In genomic region chr1:179820216-179820970, GRCh38 we compare ENCODE assay signal across 25 cellular contexts. TPM values are rescaled to one million over a fixed set of nuclear protein-coding genes. Genes with fewer than 3 reads are reported as not detected.
DNase-seq lines count a peak whose midpoint lies in the region; ATAC-seq, FAIRE-seq and TF ChIP-seq lines count a peak whose summit lies in the region.
"Had no signal": no experiment of that assay in that cellular context is flagged by ENCODE, and none has a peak within 500 bp of the region (broad histone marks: within the 10 kb centered on the region; RNA-seq: fewer than 3 reads in every experiment).

No MANE protein-coding gene starts in this region.

- no peaks in the 10 kb centered on the region for H3K9me3 Mint-ChIP-seq in chondrocyte (ENCODE audit: low read depth)
- H3K9me3 Mint-ChIP-seq: activated CD4-positive, alpha-beta memory T cell treated with anti-CD3 and anti-CD28 coated beads, Interleukin-2, amount 10 ng/mL, durations not matched to agents 7 days and 5 days; activated T-cell treated with anti-CD3 and anti-CD28 coated beads, Interleukin-2, amount 50 U/mL, for 24 hours; CD4-positive, alpha-beta T cell; dendritic cell treated with granulocyte-macrophage colony-stimulating factor and Interleukin-4, amounts not matched to agents 40 ng/mL and 50 ng/mL, for 4 days; HFFc6; nephron had no signal

- no peaks in the 10 kb centered on the region for H3K36me3 Mint-ChIP-seq in chondrocyte (ENCODE audit: low read depth)

- WGBS in spleen, 5 donors = 55 to 81% (median 71%) methylated on average over 9 of the region's 9 CpGs

- H3K27me3 Mint-ChIP-seq in chondrocyte (ENCODE audit: low read depth) = no peaks in the 10 kb centered on the region
- H3K27me3 Mint-ChIP-seq: activated T-cell treated with anti-CD3 and anti-CD28 coated beads, Interleukin-2, amount 50 U/mL, for 24 hours; CD4-positive, alpha-beta T cell had no signal

- no peak for ATAC-seq in upper lobe of right lung
- ATAC-seq: mucosa of descending colon, right cardiac atrium had no signal

- H3K27ac ChIP-seq in spleen = no peak overlapping the region
- H3K27ac ChIP-seq in upper lobe of right lung = no peak overlapping the region
- H3K27ac ChIP-seq: adrenal gland had no signal

- H3K27me3 ChIP-seq in Loucy (ENCODE audit: insufficient read depth, low read length, poor library complexity, severe bottlenecking) (no peaks in the 10 kb centered on the region), spleen (replicated peaks in 1 of 7) (no peaks in the 10 kb centered on the region), upper lobe of right lung (no peaks in the 10 kb centered on the region)
- H3K27me3 ChIP-seq: adrenal gland had no signal

- H3K4me3 Mint-ChIP-seq in chondrocyte (ENCODE audit: unreplicated experiment) = no peak overlapping the region
- H3K4me3 Mint-ChIP-seq: activated CD4-positive, alpha-beta memory T cell treated with anti-CD3 and anti-CD28 coated beads, Interleukin-2, amount 10 ng/mL, durations not matched to agents 7 days and 5 days; activated T-cell treated with anti-CD3 and anti-CD28 coated beads, Interleukin-2, amount 50 U/mL, for 24 hours; CD4-positive, alpha-beta T cell; dendritic cell treated with granulocyte-macrophage colony-stimulating factor and Interleukin-4, amounts not matched to agents 40 ng/mL and 50 ng/mL, for 4 days; HFFc6; nephron had no signal

- TF ChIP-seq POLR2A in spleen (IDR thresholded peaks at IDR 0.05) = no peak

- H3K9me3 ChIP-seq in Loucy (ENCODE audit: insufficient read depth, low read depth, low read length) (no peaks in the 10 kb centered on the region), spleen (no peaks in the 10 kb centered on the region), upper lobe of right lung (no peaks in the 10 kb centered on the region)
- H3K9me3 ChIP-seq: adrenal gland, mucosa of descending colon had no signal

- peak; percentile 75 for DNase-seq in NOMO-1 treated with dmso at 0.1 percent for 144 hours (lab: John Stamatoyannopoulos, UW; ENCODE audit: unreplicated experiment)
- DNase-seq in chondrocyte (ENCODE audit: low spot score) = peak; percentile 75
- DNase-seq in spleen = peak; percentile 68
- no peak for DNase-seq in D721Med (ENCODE audit: insufficient read length, low spot score)
- DNase-seq in upper lobe of right lung = no peak
- no peak for DNase-seq in NCI-H2196 treated with DMSO at 0.1 percent for 48 hours (lab: John Stamatoyannopoulos, UW; ENCODE audit: unreplicated experiment)
- DNase-seq: activated CD4-positive, alpha-beta memory T cell treated with anti-CD3 and anti-CD28 coated beads, Interleukin-2, amount 10 ng/mL, durations not matched to agents 7 days and 5 days; activated CD4-positive, CD25-positive, alpha-beta regulatory T cell; activated naive CD4-positive, alpha-beta T cell treated with Interleukin-2 at 50 U/mL for 16 hours; activated T-cell treated with anti-CD3 and anti-CD28 coated beads, Interleukin-2, amount 50 U/mL, for 24 hours; CD4-positive, alpha-beta T cell; DMS 273 treated with DMSO at 0.1 percent for 48 hours; HFFc6; MM.1S; mucosa of descending colon; NCI-H1694 treated with DMSO at 0.1 percent for 48 hours; NCI-H69; right cardiac atrium; stimulated activated naive CD4-positive, alpha-beta T cell treated with Interleukin-2 at 50 U/mL for 16 hours had no signal

- H3K36me3 ChIP-seq in Loucy (ENCODE audit: insufficient read depth, low read length) (no peaks in the 10 kb centered on the region), spleen (no peaks in the 10 kb centered on the region), upper lobe of right lung (no peaks in the 10 kb centered on the region)
- H3K36me3 ChIP-seq: adrenal gland had no signal

- H3K4me1 ChIP-seq in Loucy (ENCODE audit: insufficient read depth, low read length, poor library complexity, severe bottlenecking) (peaks cover 6% of the 10 kb centered on the region), spleen (peaks cover 0 to 26% (median 12%) of the 10 kb centered on the region in 6 donors), upper lobe of right lung (peaks cover 10% of the 10 kb centered on the region)

- no peaks in the 10 kb centered on the region for H4K20me1 ChIP-seq in Loucy (ENCODE audit: insufficient read depth, low read length, poor library complexity, severe bottlenecking)

- H3K4me3 ChIP-seq in Loucy (ENCODE audit: low read length, poor library complexity, severe bottlenecking) (no peak overlapping the region), spleen (no peak overlapping the region), upper lobe of right lung (no peak overlapping the region)
- H3K4me3 ChIP-seq: adrenal gland, mucosa of descending colon had no signal

- 0 out of 2 replicates have a peak overlapping the region, but pooled peaks have one; percentile 1 for H2AFZ ChIP-seq in Loucy (ENCODE audit: low read length)

- H3K27ac Mint-ChIP-seq in chondrocyte (ENCODE audit: unreplicated experiment) = no peak overlapping the region
- H3K27ac Mint-ChIP-seq: activated CD4-positive, alpha-beta memory T cell treated with anti-CD3 and anti-CD28 coated beads, Interleukin-2, amount 10 ng/mL, durations not matched to agents 7 days and 5 days; activated T-cell treated with anti-CD3 and anti-CD28 coated beads, Interleukin-2, amount 50 U/mL, for 24 hours; CD4-positive, alpha-beta T cell; dendritic cell treated with granulocyte-macrophage colony-stimulating factor and Interleukin-4, amounts not matched to agents 40 ng/mL and 50 ng/mL, for 4 days; HFFc6 had no signal

- TF ChIP-seq CTCF in Loucy (conservative IDR thresholded peaks at IDR 0.05; ENCODE audit: low read length) (no peak), chondrocyte (IDR thresholded peaks at IDR 0.05) (no peak), spleen (IDR thresholded peaks at IDR 0.05 in 8 of 11, conservative IDR thresholded peaks at IDR 0.05 in 3 of 11) (no peak), D721Med (IDR thresholded peaks at IDR 0.05; ENCODE audit: insufficient read depth, missing control alignments) (no peak), upper lobe of right lung (IDR thresholded peaks at IDR 0.05) (no peak)

- no peak for FAIRE-seq in D721Med (lab: Jason Lieb, UNC)
- FAIRE-seq: endometrium, keratinocyte had no signal

- H3K9ac ChIP-seq in Loucy (ENCODE audit: low read depth, low read length, poor library complexity, severe bottlenecking) = no peak overlapping the region

- H3K79me2 ChIP-seq in Loucy (ENCODE audit: insufficient read depth, low read length) = no peaks in the 10 kb centered on the region

- no peaks in the 10 kb centered on the region for H3F3A ChIP-seq in Loucy (ENCODE audit: low read depth)

- no peak overlapping the region for H3K4me2 ChIP-seq in Loucy (ENCODE audit: low read depth, low read length, poor library complexity, severe bottlenecking)

- no peaks in the 10 kb centered on the region for H3K9me2 ChIP-seq in Loucy (replicated peaks; ENCODE audit: low read depth, low read length)

- peaks cover 4% of the 10 kb centered on the region for H3K4me1 Mint-ChIP-seq in chondrocyte (ENCODE audit: low read depth)

- intact Hi-C loops in spleen (cut with DNase I; ENCODE audit: low total_unique reads) = no loop called here
- intact Hi-C loops in upper lobe of right lung (cut with DNase I) = no loop called here

RNA-seq across cellular contexts. Expression of gene TOR1AIP2, which starts 57.2 kb away (rescaled TPM):
- total RNA-seq in chondrocyte (85.2 to 98.5 TPM (median 85.8 TPM) in 3 replicates), spleen (10 to 100 TPM; 49.4 to 77.4 (median 67.8) TPM), upper lobe of right lung (88.5 TPM)
- 1 to 10 TPM; 4.6 to 9.1 (median 5.1) TPM for polyA plus RNA-seq in spleen

Comparison
In these comparisons a context has a peak if more than half of its experiments do, and no peak if none do; other contexts are left out.
1. DNase-seq: peak in NOMO-1 treated with dmso at 0.1 percent for 144 hours (single experiment), chondrocyte (single experiment) and spleen (single experiment); none in D721Med (single experiment), upper lobe of right lung (single experiment) and NCI-H2196 treated with DMSO at 0.1 percent for 48 hours (single experiment).